ENCODE assay signal across 8 cellular contexts in genomic region chr19:33796164-33797100, GRCh38. TPM values are rescaled to one million over a fixed set of nuclear protein-coding genes. Genes with fewer than 3 reads are reported as not detected.
A peak's percentile ranks its signal among the peaks of the same experiment; 100 is the strongest.
DNase-seq lines count a peak whose midpoint lies in the region; ATAC-seq and TF ChIP-seq lines count a peak whose summit lies in the region.

TSS of gene KCTD15 (plus strand) at chr19:33796870. CDS start at chr19:33800455, 3,585 bp downstream.

- peaks cover 22% of the 10 kb centered on the region for H3K36me3 Mint-ChIP-seq in GM23338 (ENCODE audit: low read depth)

- peak within 1 kb of the TSS; percentile 92 for H3K4me3 Mint-ChIP-seq in GM23338

- H4K20me1 ChIP-seq in GM23338 (replicated peaks; ENCODE audit: insufficient read depth), result peaks cover 10% of the 10 kb centered on the region; the same call in 1 of the 2 replicates

- H3K9me3 ChIP-seq in SJCRH30 (replicated peaks), result no peaks in the 10 kb centered on the region

- ATAC-seq in GM23338 (peak; percentile 3; the same call in 2 of the 3 replicates), GM18520 (IDR thresholded peaks at IDR 0.05; ENCODE audit: unreplicated experiment) (no peak), GM19351 (IDR thresholded peaks at IDR 0.05; ENCODE audit: unreplicated experiment) (no peak)

- peak within 1 kb of the TSS; percentile 99 for H3K27ac ChIP-seq in 22Rv1
- H3K27ac ChIP-seq in GM23338 (ENCODE audit: low read depth), result peak within 1 kb of the TSS; percentile 97
- peak within 1 kb of the TSS; percentile 99 for H3K27ac ChIP-seq in SJCRH30

- H3K27ac Mint-ChIP-seq in GM23338, result peak within 1 kb of the TSS; percentile 94

- H3K9me3 Mint-ChIP-seq in GM23338, result no peaks in the 10 kb centered on the region; the same call in 2 of the 3 replicates

- peaks cover 23% of the 10 kb centered on the region for H3K27me3 Mint-ChIP-seq in GM23338 (ENCODE audit: insufficient read depth, low read depth, poor library complexity)

- DNase-seq in GM23338 (ENCODE audit: low spot score) (peak; percentile 64), SJCRH30 (peak; percentile 60 to 68), choroid plexus epithelial cell (ENCODE audit: low read depth) (peak; percentile 60), kidney tubule cell (ENCODE audit: low spot score) (peak; percentile 38)
- peak; percentile 17 for DNase-seq in stimulated activated CD4-positive, alpha-beta T cell treated with anti-CD3 and anti-CD28 coated beads, Interleukin-1b, Interleukin-23, amount 100 ng/mL, for 48 hours

- H3K4me1 ChIP-seq in GM23338 (ENCODE audit: insufficient read depth) (peaks cover 24% of the 10 kb centered on the region), SJCRH30 (peaks cover 13% of the 10 kb centered on the region)

- 0 out of 2 replicates have a peak, but pooled peaks cover 5% of the 10 kb centered on the region for H3F3A ChIP-seq in GM23338 (replicated peaks; ENCODE audit: low read depth)

- peaks cover 40% of the 10 kb centered on the region for H3K4me1 Mint-ChIP-seq in GM23338

- H3K79me2 ChIP-seq in GM23338 (replicated peaks; ENCODE audit: insufficient read depth), result 0 out of 2 replicates have a peak, but pooled peaks cover 4% of the 10 kb centered on the region

- no peaks in the 10 kb centered on the region for H3K9me2 ChIP-seq in GM23338 (ENCODE audit: insufficient read depth)

- H3K4me3 ChIP-seq in GM23338 (peak within 1 kb of the TSS; percentile 88), SJCRH30 (peak within 1 kb of the TSS; percentile 100), choroid plexus epithelial cell (ENCODE audit: low read depth, low read length) (peak within 1 kb of the TSS; percentile 71)

- H2AFZ ChIP-seq in GM23338, result 0 out of 2 replicates have a peak within 1 kb of the TSS, but pooled peaks have one; percentile 18

- TF ChIP-seq CTCF in 22Rv1 (IDR thresholded peaks at IDR 0.05), result no peak
- TF ChIP-seq CTCF in GM23338 (conservative IDR thresholded peaks at IDR 0.05; ENCODE audit: low read depth in 2 of 2), result no peak
- TF ChIP-seq CTCF in choroid plexus epithelial cell (conservative IDR thresholded peaks at IDR 0.05; ENCODE audit: low read depth, low read length), result no peak

- H3K36me3 ChIP-seq in GM23338 (ENCODE audit: insufficient read depth), result no peaks in the 10 kb centered on the region; the same call in 1 of the 2 replicates
- peaks cover 6% of the 10 kb centered on the region for H3K36me3 ChIP-seq in SJCRH30

- no peaks in the 10 kb centered on the region for H3K27me3 ChIP-seq in GM23338 (ENCODE audit: insufficient read depth)
- H3K27me3 ChIP-seq in SJCRH30, result no peaks in the 10 kb centered on the region

- H3K4me2 ChIP-seq in GM23338, result peak within 1 kb of the TSS; percentile 96

TF ChIP-seq in GM23338, 12 proteins besides CTCF, POLR2A, EP300 and RAD21 (continues in another document):
- no peak for TF ChIP-seq ZNF462 (CRISPR knock-in tag; IDR thresholded peaks at IDR 0.05)
- no peak for TF ChIP-seq NANOG (IDR thresholded peaks at IDR 0.05; ENCODE audit: borderline replicate concordance)
- no peak for TF ChIP-seq EZH2phosphoT487 (IDR thresholded peaks at IDR 0.05; ENCODE audit: unreplicated experiment)
- TF ChIP-seq ETS1 (IDR thresholded peaks at IDR 0.05), result no peak
- no peak for TF ChIP-seq REST (IDR thresholded peaks at IDR 0.05; ENCODE audit: unreplicated experiment)
- TF ChIP-seq POLR2AphosphoS5 (IDR thresholded peaks at IDR 0.05; ENCODE audit: low read depth), result no peak
- TF ChIP-seq JUNB (IDR thresholded peaks at IDR 0.05; ENCODE audit: unreplicated experiment), result no peak
- no peak for TF ChIP-seq ZNF331 (CRISPR knock-in tag; IDR thresholded peaks at IDR 0.05; ENCODE audit: low read depth)

RNA-seq across cellular contexts. Expression of gene KCTD15, which starts in this region (rescaled TPM):
- total RNA-seq in GM23338 (2014; rRNA removed; shearing (Covaris generic)), result 46.9 and 60.1 TPM in 2 replicates
- 5.1 and 5.8 TPM in 2 replicates for polyA plus RNA-seq in GM23338 (2016; fragmentation: Nextera tagmentation; extraction: Ambion mirVana)
- total RNA-seq in SJCRH30 (2014; rRNA removed; shearing (Covaris generic)), result 38.8 and 42.0 TPM in 2 replicates
